ENCODE assay signal across 25 cellular contexts in the genomic region with DNA sequence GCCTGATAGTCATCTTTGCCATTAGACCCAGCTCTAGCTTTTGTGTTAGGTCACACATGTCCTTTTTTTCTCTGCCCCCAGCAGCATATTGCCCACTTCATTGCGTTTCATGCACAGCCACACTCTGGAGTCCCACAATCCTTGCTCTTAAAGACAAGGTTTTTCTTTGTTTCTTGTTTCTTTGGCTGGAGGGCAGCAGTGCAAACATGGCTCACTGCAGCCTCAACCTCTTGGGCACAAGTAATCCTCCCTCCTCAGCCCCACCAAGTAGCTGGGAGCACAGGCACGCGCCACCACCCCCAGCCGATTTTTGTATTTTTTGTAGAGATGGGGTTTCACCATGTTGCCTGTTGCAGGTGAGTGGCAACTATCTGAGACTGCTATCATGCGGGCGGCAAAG.
"Had no signal": no experiment of that assay in that cellular context is flagged by ENCODE, and none has a peak within 500 bp of the region (broad histone marks: within the 10 kb centered on the region; RNA-seq: fewer than 3 reads in every experiment).

No MANE protein-coding gene starts in this region.

- H3K9ac ChIP-seq: KMS-11 had no signal

- H3K9me3 ChIP-seq: Peyer's patch, SJSA1 had no signal

- H3K4me1 ChIP-seq: Peyer's patch had no signal

- H3K27me3 ChIP-seq: Peyer's patch had no signal

- ATAC-seq: K562 had no signal

- H3K4me3 ChIP-seq: K562, PC-9, Peyer's patch, SJSA1, SK-N-MC had no signal

- H3K4me3 Mint-ChIP-seq: IgD-negative memory B cell had no signal

- H3K27ac Mint-ChIP-seq: IgD-negative memory B cell had no signal

- DNase-seq: Kasumi-1, MM.1S, NCI-H1092 treated with DMSO at 0.1 percent for 48 hours, NCI-H1436, NCI-H187, NCI-H2029, NCI-H2081 treated with DMSO at 0.1 percent for 48 hours, NCI-H2171, NCI-H226, NCI-H446, NCI-H510A, NCI-H524 treated with DMSO at 0.1 percent for 48 hours, NCI-H69, NCI-H774, PC-9, Peyer's patch, Right ventricle myocardium superior, RPMI8226, SIG-M5 had no signal

- H3K27ac ChIP-seq: HL-60, KMS-11, PC-9, Peyer's patch, SJSA1, SK-N-MC had no signal

- H3K36me3 ChIP-seq: Peyer's patch, SJSA1 had no signal
